Comparison of ENCODE assay signal across 11 cellular contexts in the genomic region with DNA sequence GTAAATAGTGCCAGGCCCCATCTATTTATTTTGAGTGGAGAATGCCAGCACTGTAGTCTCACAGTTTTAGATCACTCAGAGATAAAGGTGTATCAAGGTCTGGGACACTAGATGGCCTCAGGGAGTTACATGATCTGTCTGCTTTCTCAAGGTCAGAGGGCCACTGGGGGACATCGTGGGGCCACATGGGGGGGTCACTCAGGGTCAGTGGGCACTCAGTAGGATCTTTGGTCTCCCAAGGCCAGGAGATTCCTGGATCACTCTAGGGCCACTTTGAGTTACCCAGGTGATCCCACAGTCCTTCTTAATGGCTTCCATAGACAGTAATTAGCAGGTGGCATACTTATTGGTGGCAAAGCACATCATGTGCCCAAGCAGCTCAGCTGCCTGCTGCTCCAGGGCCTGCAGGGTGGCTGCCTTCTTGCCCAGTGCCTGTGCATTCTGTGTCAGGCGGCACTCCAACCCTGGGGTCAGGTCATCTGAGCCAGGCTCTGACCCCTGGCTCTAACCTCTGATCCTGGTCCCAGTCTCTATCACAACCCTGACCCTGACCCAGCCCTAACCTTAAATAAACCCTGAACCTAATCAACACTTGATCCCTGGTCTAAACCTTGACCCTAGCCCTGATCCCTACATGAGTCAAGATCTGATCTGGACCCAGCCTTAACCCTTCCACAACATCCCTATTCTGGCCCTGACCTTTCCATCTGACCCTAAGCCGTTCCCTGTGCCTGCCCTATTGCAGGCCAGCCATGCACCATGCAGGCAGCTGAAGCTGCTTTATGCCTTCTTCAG. TPM values are rescaled to one million over a fixed set of nuclear protein-coding genes. Genes with fewer than 3 reads are reported as not detected.
A peak's percentile ranks its signal among the peaks of the same experiment; 100 is the strongest.
DNase-seq lines count a peak whose midpoint lies in the region; ATAC-seq, FAIRE-seq and TF ChIP-seq lines count a peak whose summit lies in the region.
"Had no signal": no experiment of that assay in that cellular context is flagged by ENCODE, and none has a peak within 500 bp of the region (broad histone marks: within the 10 kb centered on the region; RNA-seq: fewer than 3 reads in every experiment).

No MANE protein-coding gene starts in this region.

- H2BK15ac ChIP-seq in mesenchymal stem cell (ENCODE audit: low read depth, poor library complexity, severe bottlenecking): peak overlapping the region; percentile 20

- H3K36me3 ChIP-seq in mesenchymal stem cell (ENCODE audit: control insufficient read depth in 1 of 2, insufficient read depth in 2 of 2, low read depth in 1 of 2, low read length in 2 of 2): peaks cover 20 to 23% of the 10 kb centered on the region in 2 experiments

- H3K27ac ChIP-seq in A549 (peak overlapping the region; percentile 99 to 100), coronary artery (peak overlapping the region in 1 of 2 donors; percentile 95), mesenchymal stem cell (ENCODE audit: low read length, poor library complexity, severe bottlenecking) (no peak overlapping the region)

- H3K9me3 ChIP-seq in A549 (no peaks in the 10 kb centered on the region), mesenchymal stem cell (ENCODE audit: control insufficient read depth, low read length) (no peaks in the 10 kb centered on the region)

- FAIRE-seq in A549 (lab: Jason Lieb, UNC): no peak
- no peak for FAIRE-seq in GM12891 (lab: Jason Lieb, UNC)

- H3K4me2 ChIP-seq in A549 (peak overlapping the region; percentile 97), mesenchymal stem cell (ENCODE audit: low read length, poor library complexity, severe bottlenecking) (no peak overlapping the region)

- peak overlapping the region; percentile 80; the same call in 2 of the 3 replicates for H3K4me3 ChIP-seq in A549
- H3K4me3 ChIP-seq in coronary artery: peak overlapping the region; percentile 90
- H3K4me3 ChIP-seq in mesenchymal stem cell (ENCODE audit: insufficient read depth in 1 of 2, low read depth in 1 of 2, low read length in 2 of 2): peak overlapping the region in 1 of 2 experiments; percentile 92

- CTCF ChIA-PET in A549 (lab: Yijun Ruan, JAX): interaction anchor here (0.7 to 1.5 kb wide), 4 partner anchors 20 to 903 kb away, joined by 3 to 4 read pairs (median 3); no protein-coding TSS in a partner anchor

- POLR2A ChIA-PET in A549 (lab: Yijun Ruan, JAX): interaction anchor here (0.6 to 2.0 kb wide), 2 partner anchors 14 to 16 kb away, joined by 6 to 26 read pairs; partner anchors contain the start of gene USP19

- DNase-seq in A549 (ENCODE audit: low read depth in 1 of 2, low spot score in 1 of 2) (peak in 1 of 2 experiments; percentile 31), coronary artery (ENCODE audit: low spot score) (peak; percentile 64), mesenchymal stem cell (no peak), NCI-H345 (lab: John Stamatoyannopoulos, UW) (no peak), NCI-H128 (lab: John Stamatoyannopoulos, UW; ENCODE audit: unreplicated experiment) (no peak), GM12891 (ENCODE audit: insufficient read length, low spot score) (no peak), DMS153 (lab: John Stamatoyannopoulos, UW) (no peak)
- DNase-seq: effector memory CD4-positive, alpha-beta T cell; NCI-H1092 treated with DMSO at 0.1 percent for 48 hours; NCI-H82 had no signal

- no peak overlapping the region for H3K9ac ChIP-seq in mesenchymal stem cell (ENCODE audit: low read length)

- H4K91ac ChIP-seq in mesenchymal stem cell (ENCODE audit: low read length): peak overlapping the region; percentile 46

- TF ChIP-seq RAD21 in A549 (conservative IDR thresholded peaks at IDR 0.05 in 1 of 2, IDR thresholded peaks at IDR 0.05 in 1 of 2): peak; percentile 13 to 19; a peak in 2 of 5 replicates
- TF ChIP-seq RAD21 in Ishikawa (IDR thresholded peaks at IDR 0.05; ENCODE audit: low read depth): peak; percentile 19; the same call in 1 of the 2 replicates

- no peak for TF ChIP-seq POLR2A in A549 (IDR thresholded peaks at IDR 0.05; ENCODE audit: low read length)
- TF ChIP-seq POLR2A in GM12891 (IDR thresholded peaks at IDR 0.05; ENCODE audit: low read depth, low read length): no peak

- H3K4ac ChIP-seq in mesenchymal stem cell (ENCODE audit: low read depth in 1 of 2, low read length in 2 of 2): peak overlapping the region in 1 of 2 experiments; percentile 69

- no peak for ATAC-seq in A549

- H3K79me1 ChIP-seq in mesenchymal stem cell (replicated peaks; ENCODE audit: low read length, poor library complexity, severe bottlenecking): peaks cover 19% of the 10 kb centered on the region

- peak overlapping the region in 1 of 2 experiments; percentile 84 for H2BK12ac ChIP-seq in mesenchymal stem cell (ENCODE audit: low read length in 2 of 2)

- no peak overlapping the region for H2BK5ac ChIP-seq in mesenchymal stem cell (ENCODE audit: low read depth, low read length, poor library complexity, severe bottlenecking)

- no peak overlapping the region for H2BK120ac ChIP-seq in mesenchymal stem cell (ENCODE audit: low read depth, low read length)

- H2AK5ac ChIP-seq in mesenchymal stem cell (ENCODE audit: low read length, severe bottlenecking): peak overlapping the region; percentile 49

- peaks cover 18% of the 10 kb centered on the region for H3K4me1 ChIP-seq in A549
- H3K4me1 ChIP-seq in mesenchymal stem cell (ENCODE audit: control insufficient read depth, insufficient read depth, low read depth, low read length): peaks cover 35% of the 10 kb centered on the region

- H3K14ac ChIP-seq in mesenchymal stem cell (ENCODE audit: low read length in 2 of 2): no peak overlapping the region

- H3K27me3 ChIP-seq in mesenchymal stem cell (ENCODE audit: control insufficient read depth in 1 of 2, insufficient read depth in 1 of 2, low read length in 2 of 2): peaks cover 6 to 8% of the 10 kb centered on the region in 2 experiments

- 61% methylated on average over 3 of the region's 3 CpGs for WGBS in A549 (ENCODE audit: missing lambda C conversion rate)
- WGBS in mesenchymal stem cell: 65% methylated on average over 3 of the region's 3 CpGs

- no peak overlapping the region for H3K18ac ChIP-seq in mesenchymal stem cell (ENCODE audit: low read depth in 1 of 2, low read length in 2 of 2)

- peak overlapping the region; percentile 66 for H4K8ac ChIP-seq in mesenchymal stem cell (ENCODE audit: low read length)

- no peak overlapping the region for H2AFZ ChIP-seq in mesenchymal stem cell (ENCODE audit: low read depth, low read length)

- no peak for TF ChIP-seq CTCF in A549 (IDR thresholded peaks at IDR 0.05)
- TF ChIP-seq CTCF in coronary artery (IDR thresholded peaks at IDR 0.05): no peak

- TF ChIP-seq EP300 in A549 (IDR thresholded peaks at IDR 0.05) (no peak), Ishikawa (IDR thresholded peaks at IDR 0.05; ENCODE audit: borderline replicate concordance) (no peak)

- peak overlapping the region in 1 of 2 experiments; percentile 28 for H3K23ac ChIP-seq in mesenchymal stem cell (ENCODE audit: low read length in 2 of 2)

TF ChIP-seq in A549, 52 proteins besides CTCF, POLR2A, EP300 and RAD21 (continues in another document):
- no peak for TF ChIP-seq HOXB5 (CRISPR knock-in tag; IDR thresholded peaks at IDR 0.05)

TF ChIP-seq in GM12891, 5 proteins besides CTCF, POLR2A, EP300 and RAD21 (continues in another document):
- TF ChIP-seq PAX5 (IDR thresholded peaks at IDR 0.05; ENCODE audit: insufficient read depth, low read length, severe bottlenecking) (no peak), TAF1 (IDR thresholded peaks at IDR 0.05; ENCODE audit: low read depth, low read length) (no peak)

RNA-seq across cellular contexts. Expression of gene LAMB2, which starts 1.8 kb away (rescaled TPM):
- polyA plus RNA-seq in A549 (2011; rRNA removed) (146 and 238 TPM in 2 replicates), A549 (2017; fragmentation: RNase III; extraction: RNeasy Plus Mini Kit Qiagen cat#74134 plus additional on column Dnase treatment) (74.5 to 95.5 TPM (median 87.3 TPM) in 3 replicates)
- 96.4 and 102 TPM in 2 replicates for polyA plus RNA-seq in A549 (2012; cell fraction: cytosol; rRNA removed)
- 812 and 862 TPM in 2 replicates for polyA plus RNA-seq in A549 (2012; cell fraction: nucleus; rRNA removed)
- polyA minus RNA-seq in A549 (2011; rRNA and poly(A)+ RNA removed): 242 and 345 TPM in 2 replicates
- polyA plus RNA-seq in mesenchymal stem cell (2013, experiment 1 of 2): 406 TPM
- polyA plus RNA-seq in mesenchymal stem cell (2013, experiment 2 of 2): 386 TPM
- polyA plus RNA-seq in GM12891 (2012; ENCODE audit: low read depth, missing spikeins): 1.5 TPM

RNA-seq across cellular contexts. Expression of gene USP19, which starts 14.0 kb away (rescaled TPM):
- polyA plus RNA-seq in A549 (2011; rRNA removed) (28.8 and 30.5 TPM in 2 replicates), A549 (2017; fragmentation: RNase III; extraction: RNeasy Plus Mini Kit Qiagen cat#74134 plus additional on column Dnase treatment) (20.1 to 21.6 TPM (median 21.2 TPM) in 3 replicates)
- 36.1 and 40.8 TPM in 2 replicates for polyA plus RNA-seq in A549 (2012; cell fraction: cytosol; rRNA removed)
- polyA plus RNA-seq in A549 (2012; cell fraction: nucleus; rRNA removed): 81.8 and 95.2 TPM in 2 replicates
- 97.5 and 102 TPM in 2 replicates for polyA minus RNA-seq in A549 (2011; rRNA and poly(A)+ RNA removed)
- 14.9 TPM for polyA plus RNA-seq in mesenchymal stem cell (2013, experiment 1 of 2)
- 14.3 TPM for polyA plus RNA-seq in mesenchymal stem cell (2013, experiment 2 of 2)
- polyA plus RNA-seq in GM12891 (2012; ENCODE audit: low read depth, missing spikeins): 26.9 TPM

RNA-seq across cellular contexts. Expression of gene QARS1, which starts 30.1 kb away (rescaled TPM):
- polyA plus RNA-seq in A549 (2011; rRNA removed) (118 and 196 TPM in 2 replicates), A549 (2017; fragmentation: RNase III; extraction: RNeasy Plus Mini Kit Qiagen cat#74134 plus additional on column Dnase treatment) (157 to 166 TPM (median 164 TPM) in 3 replicates)
- 162 and 199 TPM in 2 replicates for polyA plus RNA-seq in A549 (2012; cell fraction: cytosol; rRNA removed)
- 708 and 819 TPM in 2 replicates for polyA plus RNA-seq in A549 (2012; cell fraction: nucleus; rRNA removed)
- 235 and 239 TPM in 2 replicates for polyA minus RNA-seq in A549 (2011; rRNA and poly(A)+ RNA removed)
- 324 TPM for polyA plus RNA-seq in mesenchymal stem cell (2013, experiment 1 of 2)
- polyA plus RNA-seq in mesenchymal stem cell (2013, experiment 2 of 2): 328 TPM
- polyA plus RNA-seq in GM12891 (2012; ENCODE audit: low read depth, missing spikeins): 328 TPM

RNA-seq across cellular contexts. Expression of gene CCDC71, which starts 31.5 kb away (rescaled TPM):
- polyA plus RNA-seq in A549 (2011; rRNA removed) (13.4 and 15.9 TPM in 2 replicates), A549 (2017; fragmentation: RNase III; extraction: RNeasy Plus Mini Kit Qiagen cat#74134 plus additional on column Dnase treatment) (8.1 to 10.0 TPM (median 9.6 TPM) in 3 replicates)
- 18.8 and 22.6 TPM in 2 replicates for polyA plus RNA-seq in A549 (2012; cell fraction: cytosol; rRNA removed)
- 17.3 and 19.4 TPM in 2 replicates for polyA plus RNA-seq in A549 (2012; cell fraction: nucleus; rRNA removed)
- polyA minus RNA-seq in A549 (2011; rRNA and poly(A)+ RNA removed): 29.2 and 38.9 TPM in 2 replicates
- 16.8 TPM for polyA plus RNA-seq in mesenchymal stem cell (2013, experiment 1 of 2)
- polyA plus RNA-seq in mesenchymal stem cell (2013, experiment 2 of 2): 17.0 TPM
- polyA plus RNA-seq in GM12891 (2012; ENCODE audit: low read depth, missing spikeins): 13.6 TPM

RNA-seq across cellular contexts. Expression of gene KLHDC8B, which starts 36.7 kb away (rescaled TPM):
- polyA plus RNA-seq in A549 (2011; rRNA removed) (6.7 and 7.4 TPM in 2 replicates), A549 (2017; fragmentation: RNase III; extraction: RNeasy Plus Mini Kit Qiagen cat#74134 plus additional on column Dnase treatment) (7.0 to 9.9 TPM (median 8.9 TPM) in 3 replicates)
- 6.2 and 7.6 TPM in 2 replicates for polyA plus RNA-seq in A549 (2012; cell fraction: cytosol; rRNA removed)
- polyA plus RNA-seq in A549 (2012; cell fraction: nucleus; rRNA removed): 9.8 and 10.1 TPM in 2 replicates
- 8.6 and 8.9 TPM in 2 replicates for polyA minus RNA-seq in A549 (2011; rRNA and poly(A)+ RNA removed)
- polyA plus RNA-seq in mesenchymal stem cell (2013, experiment 1 of 2): 20.6 TPM
- polyA plus RNA-seq in mesenchymal stem cell (2013, experiment 2 of 2): 21.5 TPM
- polyA plus RNA-seq in GM12891 (2012; ENCODE audit: low read depth, missing spikeins): 3.5 TPM
